In genomic region chr7:116786791-116787443, GRCh38 we compare ENCODE assay signal across 8 cellular contexts.
DNase-seq lines count a peak whose midpoint lies in the region; ATAC-seq lines count a peak whose summit lies in the region.

No MANE protein-coding gene starts in this region.

- peak; percentile 47 to 48 for DNase-seq in activated T-cell treated with anti-CD3 and anti-CD28 coated beads, Interleukin-2, amount 50 U/mL, for 72 hours
- DNase-seq in activated T-cell treated with anti-CD3 and anti-CD28 coated beads, Interleukin-2, amount 50 U/mL, for 48 hours: no peak
- DNase-seq in activated naive CD8-positive, alpha-beta T cell treated with anti-CD3 and anti-CD28 coated beads, Interleukin-2, amount 50 U/mL, for 24 hours: no peak
- DNase-seq in mesenchymal stem cell (peak; percentile 33), foreskin melanocyte (no peak), NCI-H2171 treated with DMSO at 0.1 percent for 48 hours (lab: John Stamatoyannopoulos, UW) (no peak)

- H3K4me2 ChIP-seq in mesenchymal stem cell (ENCODE audit: low read length, poor library complexity, severe bottlenecking): no peak overlapping the region

- H3K9me3 Mint-ChIP-seq in activated T-cell treated with anti-CD3 and anti-CD28 coated beads, Interleukin-2, amount 50 U/mL, for 72 hours: no peaks in the 10 kb centered on the region
- no peaks in the 10 kb centered on the region for H3K9me3 Mint-ChIP-seq in activated naive CD8-positive, alpha-beta T cell treated with anti-CD3 and anti-CD28 coated beads, Interleukin-2, amount 50 U/mL, for 24 hours

- no peak overlapping the region for H2BK120ac ChIP-seq in mesenchymal stem cell (ENCODE audit: low read depth, low read length)

- H3K27me3 Mint-ChIP-seq in activated T-cell treated with anti-CD3 and anti-CD28 coated beads, Interleukin-2, amount 50 U/mL, for 72 hours (ENCODE audit: low read depth): peaks cover 8% of the 10 kb centered on the region
- H3K27me3 Mint-ChIP-seq in activated naive CD8-positive, alpha-beta T cell treated with anti-CD3 and anti-CD28 coated beads, Interleukin-2, amount 50 U/mL, for 24 hours: no peaks in the 10 kb centered on the region

- H3K79me1 ChIP-seq in mesenchymal stem cell (replicated peaks; ENCODE audit: low read length, poor library complexity, severe bottlenecking): peaks cover 31% of the 10 kb centered on the region

- H4K91ac ChIP-seq in mesenchymal stem cell (ENCODE audit: low read length): no peak overlapping the region

- no peak overlapping the region for H4K8ac ChIP-seq in mesenchymal stem cell (ENCODE audit: low read length)

- H3K9me3 ChIP-seq in mesenchymal stem cell (ENCODE audit: control insufficient read depth, low read length): no peaks in the 10 kb centered on the region

- no peak overlapping the region for H2BK15ac ChIP-seq in mesenchymal stem cell (ENCODE audit: low read depth, poor library complexity, severe bottlenecking)

- H2BK12ac ChIP-seq in mesenchymal stem cell (ENCODE audit: low read length in 2 of 2): no peak overlapping the region

- no peak overlapping the region for H2BK5ac ChIP-seq in mesenchymal stem cell (ENCODE audit: low read depth, low read length, poor library complexity, severe bottlenecking)

- no peak overlapping the region for H3K4me3 Mint-ChIP-seq in activated T-cell treated with anti-CD3 and anti-CD28 coated beads, Interleukin-2, amount 50 U/mL, for 72 hours
- H3K4me3 Mint-ChIP-seq in activated naive CD8-positive, alpha-beta T cell treated with anti-CD3 and anti-CD28 coated beads, Interleukin-2, amount 50 U/mL, for 24 hours: no peak overlapping the region

- H3K27ac Mint-ChIP-seq in activated T-cell treated with anti-CD3 and anti-CD28 coated beads, Interleukin-2, amount 50 U/mL, for 72 hours: no peak overlapping the region
- H3K27ac Mint-ChIP-seq in activated naive CD8-positive, alpha-beta T cell treated with anti-CD3 and anti-CD28 coated beads, Interleukin-2, amount 50 U/mL, for 24 hours: no peak overlapping the region

- 17% methylated on average over 1 of the region's 2 CpGs for WGBS in mesenchymal stem cell

- H3K14ac ChIP-seq in mesenchymal stem cell (ENCODE audit: low read length in 2 of 2): no peak overlapping the region

- H2AK5ac ChIP-seq in mesenchymal stem cell (ENCODE audit: low read length, severe bottlenecking): no peak overlapping the region

- no peak overlapping the region for H3K23ac ChIP-seq in mesenchymal stem cell (ENCODE audit: low read length in 2 of 2)

- H3K36me3 Mint-ChIP-seq in activated T-cell treated with anti-CD3 and anti-CD28 coated beads, Interleukin-2, amount 50 U/mL, for 72 hours (ENCODE audit: insufficient read depth in 2 of 2): no peaks in the 10 kb centered on the region
- H3K36me3 Mint-ChIP-seq in activated naive CD8-positive, alpha-beta T cell treated with anti-CD3 and anti-CD28 coated beads, Interleukin-2, amount 50 U/mL, for 24 hours (ENCODE audit: low read depth): no peaks in the 10 kb centered on the region

- no peak overlapping the region for H3K27ac ChIP-seq in mesenchymal stem cell (ENCODE audit: low read length, poor library complexity, severe bottlenecking)

- peaks cover 26 to 27% of the 10 kb centered on the region in 2 experiments for H3K36me3 ChIP-seq in mesenchymal stem cell (ENCODE audit: control insufficient read depth in 1 of 2, insufficient read depth in 2 of 2, low read depth in 1 of 2, low read length in 2 of 2)

- H3K4me1 ChIP-seq in mesenchymal stem cell (ENCODE audit: control insufficient read depth, insufficient read depth, low read depth, low read length): peaks cover 9% of the 10 kb centered on the region

- ATAC-seq in activated T-cell treated with anti-CD3 and anti-CD28 coated beads, Interleukin-2, amount 50 U/mL, for 72 hours (replicated peaks in 1 of 2): peak; percentile 92 to 95
- ATAC-seq in GM21576 (IDR thresholded peaks at IDR 0.05; ENCODE audit: unreplicated experiment): peak; percentile 98
- ATAC-seq in HG03575 (IDR thresholded peaks at IDR 0.05; ENCODE audit: extremely low read depth, insufficient number of reproducible peaks, low FRiP score, unreplicated experiment): peak; percentile 98
- peak; percentile 93 for ATAC-seq in activated naive CD8-positive, alpha-beta T cell treated with anti-CD3 and anti-CD28 coated beads, Interleukin-2, amount 50 U/mL, for 24 hours

- H3K4ac ChIP-seq in mesenchymal stem cell (ENCODE audit: low read depth in 1 of 2, low read length in 2 of 2): no peak overlapping the region

- no peak overlapping the region for H3K18ac ChIP-seq in mesenchymal stem cell (ENCODE audit: low read depth in 1 of 2, low read length in 2 of 2)

- no peak overlapping the region for H3K4me3 ChIP-seq in mesenchymal stem cell (ENCODE audit: insufficient read depth in 1 of 2, low read depth in 1 of 2, low read length in 2 of 2)

- H3K4me1 Mint-ChIP-seq in activated T-cell treated with anti-CD3 and anti-CD28 coated beads, Interleukin-2, amount 50 U/mL, for 72 hours (ENCODE audit: low read depth): no peaks in the 10 kb centered on the region
- no peaks in the 10 kb centered on the region for H3K4me1 Mint-ChIP-seq in activated naive CD8-positive, alpha-beta T cell treated with anti-CD3 and anti-CD28 coated beads, Interleukin-2, amount 50 U/mL, for 24 hours

- H3K9ac ChIP-seq in mesenchymal stem cell (ENCODE audit: low read length): no peak overlapping the region

- H2AFZ ChIP-seq in mesenchymal stem cell (ENCODE audit: low read depth, low read length): no peak overlapping the region

- no peaks in the 10 kb centered on the region for H3K27me3 ChIP-seq in mesenchymal stem cell (ENCODE audit: control insufficient read depth in 1 of 2, insufficient read depth in 1 of 2, low read length in 2 of 2)

Comparison
In these comparisons a context has a peak if more than half of its experiments do, and no peak if none do; other contexts are left out.
1. DNase-seq: peak in activated T-cell treated with anti-CD3 and anti-CD28 coated beads, Interleukin-2, amount 50 U/mL, for 72 hours (2 of 2) and mesenchymal stem cell (single experiment); none in activated T-cell treated with anti-CD3 and anti-CD28 coated beads, Interleukin-2, amount 50 U/mL, for 48 hours (0 of 2), activated naive CD8-positive, alpha-beta T cell treated with anti-CD3 and anti-CD28 coated beads, Interleukin-2, amount 50 U/mL, for 24 hours (single experiment), foreskin melanocyte (single experiment) and NCI-H2171 treated with DMSO at 0.1 percent for 48 hours (single experiment).
2. Peak in every context shown above with its lines, with median percentiles within 50 percentile points of each other: ATAC-seq.